In genomic region chr11:64042301-64042700, GRCh38 we compare ENCODE assay signal across 26 cellular contexts. TPM values are rescaled to one million over a fixed set of nuclear protein-coding genes. Genes with fewer than 3 reads are reported as not detected.
"Had no signal": no experiment of that assay in that cellular context is flagged by ENCODE, and none has a peak within 500 bp of the region (broad histone marks: within the 10 kb centered on the region; RNA-seq: fewer than 3 reads in every experiment).

No MANE protein-coding gene starts in this region.

- H3K36me3 Mint-ChIP-seq: memory B cell; mesothelial cell of epicardium; natural killer cell treated with Interleukin-12 subunit alpha and Interleukin-12 subunit beta and Interleukin-15 and Interleukin-18, amount 100 ng/mL, for 72 hours; type B pancreatic cell had no signal

- H3K4me3 ChIP-seq: colonic mucosa, gastrocnemius medialis, heart right ventricle, left ventricle myocardium inferior, lower lobe of right lung, psoas muscle, spleen, stomach, thyroid gland, uterus had no signal

- H3K27ac ChIP-seq: colonic mucosa, gastrocnemius medialis, heart right ventricle, left ventricle myocardium inferior, lower lobe of right lung, neutrophil, psoas muscle, spleen, stomach, thyroid gland, uterus had no signal

- H3K36me3 ChIP-seq: colonic mucosa, gastrocnemius medialis, heart right ventricle, left ventricle myocardium inferior, lower lobe of right lung, neutrophil, spleen, stomach, thyroid gland, uterus had no signal

- H3K27ac Mint-ChIP-seq: memory B cell; mesothelial cell of epicardium; natural killer cell treated with Interleukin-12 subunit alpha and Interleukin-12 subunit beta and Interleukin-15 and Interleukin-18, amount 100 ng/mL, for 72 hours; stimulated activated naive B cell treated with anti-CD40 and anti-IgM and Interleukin-4, amounts not matched to agents 10 μg/mL and 1 μg/mL and 100 μg/mL, for 72 hours; type B pancreatic cell had no signal

- ATAC-seq: esophagus mucosa; gastrocnemius medialis; lower lobe of right lung; psoas muscle; sciatic nerve; stimulated activated naive B cell treated with anti-CD40 and anti-IgM and Interleukin-4, amounts not matched to agents 10 μg/mL and 1 μg/mL and 100 μg/mL, for 72 hours had no signal

- H3K4me1 ChIP-seq: colonic mucosa, left ventricle myocardium inferior, lower lobe of right lung, uterus had no signal

- DNase-seq: cerebellar nuclear complex; colonic mucosa; dermis blood vessel endothelial cell; effector CD4-positive, alpha-beta T cell; gastrocnemius medialis; heart right ventricle; islet precursor cell; left ventricle myocardium inferior; lower lobe of right lung; psoas muscle; retina; spleen; stimulated activated CD4-positive, alpha-beta T cell treated with anti-CD3 and anti-CD28 coated beads, Interleukin-15, amount 100 ng/mL, for 24 hours; stimulated activated CD4-positive, alpha-beta T cell treated with anti-CD3 and anti-CD28 coated beads, Interleukin-1b, Interleukin-23, amount 100 ng/mL, for 48 hours; stimulated activated CD4-positive, alpha-beta T cell treated with anti-CD3 and anti-CD28 coated beads, Interleukin-4, amount 100 ng/mL, for 4 hours; stimulated activated naive B cell treated with anti-CD40 and anti-IgM and Interleukin-4, amounts not matched to agents 10 μg/mL and 1 μg/mL and 100 μg/mL, for 72 hours; stomach; thyroid gland; uterus had no signal

- H3K4me1 Mint-ChIP-seq: memory B cell had no signal

- H3K9me3 Mint-ChIP-seq: memory B cell; mesothelial cell of epicardium; natural killer cell treated with Interleukin-12 subunit alpha and Interleukin-12 subunit beta and Interleukin-15 and Interleukin-18, amount 100 ng/mL, for 72 hours; type B pancreatic cell had no signal

- H3K9me3 ChIP-seq: colonic mucosa, gastrocnemius medialis, heart right ventricle, left ventricle myocardium inferior, lower lobe of right lung, neutrophil, psoas muscle, spleen, stomach, thyroid gland, uterus had no signal

- H3K4me3 Mint-ChIP-seq: memory B cell; mesothelial cell of epicardium; natural killer cell treated with Interleukin-12 subunit alpha and Interleukin-12 subunit beta and Interleukin-15 and Interleukin-18, amount 100 ng/mL, for 72 hours; stimulated activated naive B cell treated with anti-CD40 and anti-IgM and Interleukin-4, amounts not matched to agents 10 μg/mL and 1 μg/mL and 100 μg/mL, for 72 hours; type B pancreatic cell had no signal

- H3K27me3 ChIP-seq: gastrocnemius medialis, thyroid gland, uterus had no signal

RNA-seq across cellular contexts. Expression of gene FLRT1, which starts 6.6 kb away (rescaled TPM):
- total RNA-seq: dermis blood vessel endothelial cell; esophagus mucosa; gastrocnemius medialis; lower lobe of right lung; natural killer cell treated with Interleukin-12 subunit alpha and Interleukin-12 subunit beta and Interleukin-15 and Interleukin-18, amount 100 ng/mL, for 72 hours had no signal
